11 cellular contexts compared by ENCODE assay signal in the genomic region with DNA sequence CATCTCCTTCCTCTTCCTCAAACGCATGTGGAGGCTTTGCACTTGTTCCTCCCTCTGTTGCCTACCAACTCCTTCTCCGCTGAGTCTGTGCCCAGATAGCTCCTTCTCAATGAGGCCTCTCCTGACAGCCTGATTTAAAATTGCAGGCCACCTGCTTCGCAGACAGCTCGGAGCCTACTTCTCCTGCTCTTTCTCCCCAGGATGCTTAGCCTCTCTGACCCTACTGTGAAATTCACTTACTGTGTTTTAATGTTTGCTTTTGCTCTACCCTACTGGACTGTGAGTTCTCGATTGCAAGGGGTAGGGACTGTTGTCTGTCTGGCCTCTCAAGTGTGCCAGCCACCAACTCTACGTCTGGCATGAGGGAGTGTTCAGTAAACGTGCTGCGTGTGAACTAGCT.
DNase-seq lines count a peak whose midpoint lies in the region; ATAC-seq and TF ChIP-seq lines count a peak whose summit lies in the region.
"Had no signal": no experiment of that assay in that cellular context is flagged by ENCODE, and none has a peak within 500 bp of the region (broad histone marks: within the 10 kb centered on the region; RNA-seq: fewer than 3 reads in every experiment).

No MANE protein-coding gene starts in this region.

- TF ChIP-seq CTCF in right atrium auricular region (IDR thresholded peaks at IDR 0.05) = no peak
- TF ChIP-seq CTCF in upper lobe of right lung (IDR thresholded peaks at IDR 0.05) = no peak

- H3K27ac ChIP-seq in right atrium auricular region (no peak overlapping the region), upper lobe of right lung (no peak overlapping the region)
- H3K27ac ChIP-seq: breast epithelium had no signal

- no peaks in the 10 kb centered on the region for H3K9me3 ChIP-seq in right atrium auricular region
- H3K9me3 ChIP-seq in upper lobe of right lung = no peaks in the 10 kb centered on the region
- H3K9me3 ChIP-seq: breast epithelium, MG63 had no signal

- peaks cover 0 to 18% of the 10 kb centered on the region in 2 donors for H3K4me1 ChIP-seq in right atrium auricular region
- H3K4me1 ChIP-seq in upper lobe of right lung = no peaks in the 10 kb centered on the region
- H3K4me1 ChIP-seq: breast epithelium had no signal

- H3K36me3 ChIP-seq in right atrium auricular region (no peaks in the 10 kb centered on the region), upper lobe of right lung (no peaks in the 10 kb centered on the region)
- H3K36me3 ChIP-seq: breast epithelium, MG63 had no signal

- intact Hi-C loops in Right ventricle myocardium superior (cut with DNase I) (no loop called here), upper lobe of right lung (cut with DNase I) (no loop called here)

- DNase-seq in Right ventricle myocardium superior (no peak), right atrium auricular region (ENCODE audit: low spot score) (no peak), NCI-H446 treated with DMSO at 0.1 percent for 48 hours (lab: John Stamatoyannopoulos, UW) (peak; percentile 22), cerebellar cortex (ENCODE audit: low spot score) (peak; percentile 18), upper lobe of right lung (no peak), NCI-H2107 treated with DMSO at 0.1 percent for 48 hours (lab: John Stamatoyannopoulos, UW; ENCODE audit: unreplicated experiment) (no peak)
- no peak for DNase-seq in stimulated activated CD8-positive, alpha-beta memory T cell treated with anti-CD3 and anti-CD28 coated beads, Interleukin-4, amount 100 ng/mL, for 48 hours
- DNase-seq: MG63 had no signal

- no peak overlapping the region for H3K4me3 ChIP-seq in right atrium auricular region
- H3K4me3 ChIP-seq in upper lobe of right lung = no peak overlapping the region
- H3K4me3 ChIP-seq: breast epithelium, MG63 had no signal

- peak; percentile 72 for ATAC-seq in Right ventricle myocardium superior (ENCODE audit: poor library complexity)
- peak; percentile 65 for ATAC-seq in upper lobe of right lung
- ATAC-seq in HG03097 (IDR thresholded peaks at IDR 0.05; ENCODE audit: low FRiP score, unreplicated experiment) = no peak
- ATAC-seq: activated CD4-positive, CD25-positive, alpha-beta regulatory T cell treated with anti-CD3 and anti-CD28 coated beads, Interleukin-2, amount 50 U/mL, for 24 hours had no signal

- H3K27me3 ChIP-seq in right atrium auricular region = no peaks in the 10 kb centered on the region
- no peaks in the 10 kb centered on the region for H3K27me3 ChIP-seq in upper lobe of right lung
- H3K27me3 ChIP-seq: breast epithelium, MG63 had no signal

Comparison
In these comparisons a context has a peak if more than half of its experiments do, and no peak if none do; other contexts are left out.
1. DNase-seq: peak in NCI-H446 treated with DMSO at 0.1 percent for 48 hours (single experiment) and cerebellar cortex (single experiment); none in Right ventricle myocardium superior (single experiment), right atrium auricular region (single experiment), upper lobe of right lung (single experiment), NCI-H2107 treated with DMSO at 0.1 percent for 48 hours (single experiment) and stimulated activated CD8-positive, alpha-beta memory T cell treated with anti-CD3 and anti-CD28 coated beads, Interleukin-4, amount 100 ng/mL, for 48 hours (single experiment).